7 cellular contexts compared by ENCODE assay signal in genomic region chr6:3162067-3162497, GRCh38. TPM values are rescaled to one million over a fixed set of nuclear protein-coding genes. Genes with fewer than 3 reads are reported as not detected.
DNase-seq lines count a peak whose midpoint lies in the region; ATAC-seq and TF ChIP-seq lines count a peak whose summit lies in the region.

No MANE protein-coding gene starts in this region.

- DNase-seq in GM23248, result peak; percentile 82
- DNase-seq in RKO (ENCODE audit: low spot score), result peak; percentile 90
- peak; percentile 96 to 99 for DNase-seq in erythroblast (lab: John Stamatoyannopoulos, UW)
- DNase-seq in skeletal muscle cell (ENCODE audit: low read depth), result no peak
- no peak for DNase-seq in kidney tubule cell (ENCODE audit: low spot score)
- no peak for DNase-seq in NOMO-1 treated with DMSO at 0.1 percent for 48 hours (lab: John Stamatoyannopoulos, UW; ENCODE audit: unreplicated experiment)
- DNase-seq in foreskin keratinocyte, result no peak

- WGBS in GM23248 (ENCODE audit: low coverage in 1 of 2, low lambda C conversion rate in 2 of 2, missing lambda C conversion rate in 2 of 2), 2 experiments, result 14 to 17% methylated on average over 6 to 7 of the region's 7 CpGs

- in situ Hi-C loops in GM23248 (cut with MboI), result no loop called here

- H3K4me2 ChIP-seq in GM23248 (ENCODE audit: unreplicated experiment), result peak overlapping the region; percentile 82

- peak; percentile 56 for TF ChIP-seq POLR2A in erythroblast (IDR thresholded peaks at IDR 0.05; ENCODE audit: low read length)

- TF ChIP-seq CTCF in foreskin keratinocyte (conservative IDR thresholded peaks at IDR 0.05), result no peak

- no peak for ATAC-seq in foreskin keratinocyte

- H3K4me1 ChIP-seq in GM23248 (ENCODE audit: insufficient read depth) (peaks cover 19% of the 10 kb centered on the region), foreskin keratinocyte (peaks cover 5% of the 10 kb centered on the region)

- peak overlapping the region; percentile 82; the same call in 1 of the 2 replicates for H2AFZ ChIP-seq in GM23248

- peaks cover 2% of the 10 kb centered on the region for H3K79me2 ChIP-seq in GM23248 (ENCODE audit: insufficient read depth)

- H3K27me3 ChIP-seq in GM23248 (replicated peaks; ENCODE audit: insufficient read depth), result no peaks in the 10 kb centered on the region
- H3K27me3 ChIP-seq in foreskin keratinocyte, result no peaks in the 10 kb centered on the region

- H3K9me2 ChIP-seq in GM23248 (ENCODE audit: insufficient read depth), result no peaks in the 10 kb centered on the region

- no peaks in the 10 kb centered on the region for H4K20me1 ChIP-seq in GM23248 (ENCODE audit: insufficient read depth)

- peak overlapping the region; percentile 80 for H3K4me3 ChIP-seq in GM23248
- H3K4me3 ChIP-seq in skeletal muscle cell (ENCODE audit: low read depth, low read length), result peak overlapping the region; percentile 73

- peak overlapping the region; percentile 94 for H3K9ac ChIP-seq in GM23248

- H3K36me3 ChIP-seq in GM23248 (ENCODE audit: low read depth), result no peaks in the 10 kb centered on the region

- H3K27ac ChIP-seq in GM23248 (peak overlapping the region; percentile 94), foreskin keratinocyte (no peak overlapping the region)

- no peaks in the 10 kb centered on the region for H3K9me3 ChIP-seq in GM23248 (ENCODE audit: low read depth)

- peaks cover 37% of the 10 kb centered on the region for H3F3A ChIP-seq in GM23248 (ENCODE audit: insufficient read depth)

RNA-seq across cellular contexts. Expression of gene TUBB2A, which starts 4.7 kb away (rescaled TPM):
- 163 and 190 TPM in 2 replicates for total RNA-seq in GM23248 (2014; rRNA removed; shearing (Covaris generic))
- polyA plus RNA-seq in GM23248 (2016; fragmentation: Nextera tagmentation; extraction: Ambion mirVana) (190 and 195 TPM in 2 replicates), foreskin keratinocyte (35.5 and 41.1 TPM in 2 replicates)
- total RNA-seq in foreskin keratinocyte, result 31.2 and 34.6 TPM in 2 replicates

RNA-seq across cellular contexts. Expression of gene BPHL, which starts 43.6 kb away (rescaled TPM):
- total RNA-seq in GM23248 (2014; rRNA removed; shearing (Covaris generic)), result 8.0 and 8.5 TPM in 2 replicates
- polyA plus RNA-seq in GM23248 (2016; fragmentation: Nextera tagmentation; extraction: Ambion mirVana) (20.2 and 21.0 TPM in 2 replicates), foreskin keratinocyte (19.7 and 22.4 TPM in 2 replicates)
- 13.1 and 13.2 TPM in 2 replicates for total RNA-seq in foreskin keratinocyte

Comparison
In these comparisons a context has a peak if more than half of its experiments do, and no peak if none do; other contexts are left out.
1. DNase-seq: peak in GM23248 (single experiment), RKO (single experiment) and erythroblast (2 of 2); none in skeletal muscle cell (single experiment), kidney tubule cell (single experiment), NOMO-1 treated with DMSO at 0.1 percent for 48 hours (single experiment) and foreskin keratinocyte (0 of 2).